Comparison of ENCODE assay signal across 22 cellular contexts in the genomic region with DNA sequence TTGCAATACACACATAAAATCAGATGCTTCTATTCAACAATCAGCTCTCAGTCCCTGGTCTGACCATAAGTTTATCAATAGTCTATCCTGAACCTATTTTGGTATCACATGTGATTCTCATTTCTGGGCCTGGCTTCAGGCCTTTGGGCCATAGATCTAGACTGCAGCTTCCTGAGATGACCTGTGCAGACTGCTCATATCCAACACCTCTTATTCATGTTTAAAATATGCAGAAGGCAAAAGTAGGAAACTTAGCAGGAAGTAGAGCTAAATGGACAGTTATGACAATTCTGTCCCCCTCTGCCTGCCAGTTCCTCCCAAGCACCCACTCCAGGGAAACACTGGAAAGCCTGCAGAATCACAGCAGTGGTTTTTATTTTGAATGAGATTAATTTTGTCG. TPM values are rescaled to one million over a fixed set of nuclear protein-coding genes. Genes with fewer than 3 reads are reported as not detected.
A peak's percentile ranks its signal among the peaks of the same experiment; 100 is the strongest.
DNase-seq lines count a peak whose midpoint lies in the region; ATAC-seq and TF ChIP-seq lines count a peak whose summit lies in the region.
"Had no signal": no experiment of that assay in that cellular context is flagged by ENCODE, and none has a peak within 500 bp of the region (broad histone marks: within the 10 kb centered on the region; RNA-seq: fewer than 3 reads in every experiment).

No MANE protein-coding gene starts in this region.

- CTCF ChIA-PET in PC-3 (lab: Charles Lee): no interaction called here

- no TSS peak for BruUV-seq in PC-3 (replicated peaks; lab: Mats Ljungman, UMichigan)

- POLR2A ChIA-PET in PC-3 (lab: Charles Lee; ENCODE audit: unreplicated experiment): no interaction called here

- no peaks in the 10 kb centered on the region for H3K36me3 Mint-ChIP-seq in progenitor cell of endocrine pancreas (ENCODE audit: insufficient read depth)

- H3K36me3 ChIP-seq in GM23248 (ENCODE audit: low read depth) (no peaks in the 10 kb centered on the region), PC-3 (ENCODE audit: low read depth, low read length) (no peaks in the 10 kb centered on the region), vagina (no peaks in the 10 kb centered on the region)
- H3K36me3 ChIP-seq: BLaER1 had no signal

- 0 out of 2 replicates have a peak overlapping the region, but pooled peaks have one; percentile 3 for H2AFZ ChIP-seq in GM23248
- H2AFZ ChIP-seq in PC-3 (ENCODE audit: low read length): no peak overlapping the region

- no peaks in the 10 kb centered on the region for H3K4me1 Mint-ChIP-seq in progenitor cell of endocrine pancreas (ENCODE audit: low read depth)

- ATAC-seq in PC-3 (peak; percentile 71), GM19397 (IDR thresholded peaks at IDR 0.05; ENCODE audit: unreplicated experiment) (no peak), GM21526 (IDR thresholded peaks at IDR 0.05; ENCODE audit: low FRiP score, unreplicated experiment) (no peak)
- ATAC-seq: HepG2 had no signal

- H3K4me3 Mint-ChIP-seq in progenitor cell of endocrine pancreas (ENCODE audit: low read depth): no peak overlapping the region
- H3K4me3 Mint-ChIP-seq: nephron progenitor cell had no signal

- intact Hi-C loops in PC-3 (cut with micrococcal nuclease): no loop called here
- intact Hi-C loops in vagina (cut with DNase I): no loop called here

- H3K4me1 ChIP-seq in GM23248 (ENCODE audit: insufficient read depth): peaks cover 8% of the 10 kb centered on the region
- H3K4me1 ChIP-seq in PC-3 (ENCODE audit: insufficient read depth, low read length): peaks cover 16% of the 10 kb centered on the region
- H3K4me1 ChIP-seq in vagina: no peaks in the 10 kb centered on the region
- H3K4me1 ChIP-seq: BLaER1 had no signal

- H3K9me3 ChIP-seq in GM23248 (ENCODE audit: low read depth) (no peaks in the 10 kb centered on the region), PC-3 (ENCODE audit: low read length) (no peaks in the 10 kb centered on the region), vagina (no peaks in the 10 kb centered on the region)
- H3K9me3 ChIP-seq: BLaER1 had no signal

- no peak for TF ChIP-seq POLR2A in vagina (IDR thresholded peaks at IDR 0.05)

- H3K4me3 ChIP-seq in GM23248: no peak overlapping the region
- no peak overlapping the region for H3K4me3 ChIP-seq in PC-3 (ENCODE audit: low read length)
- no peak overlapping the region for H3K4me3 ChIP-seq in epithelial cell of esophagus (ENCODE audit: low read length)
- H3K4me3 ChIP-seq in vagina: no peak overlapping the region
- H3K4me3 ChIP-seq: BLaER1, smooth muscle cell had no signal

- H3K27me3 ChIP-seq in GM23248 (replicated peaks; ENCODE audit: insufficient read depth): no peaks in the 10 kb centered on the region
- no peaks in the 10 kb centered on the region for H3K27me3 ChIP-seq in PC-3 (ENCODE audit: low read length)
- H3K27me3 ChIP-seq in vagina: no peaks in the 10 kb centered on the region
- H3K27me3 ChIP-seq: BLaER1 had no signal

- H3K27ac ChIP-seq in GM23248: no peak overlapping the region
- no peak overlapping the region for H3K27ac ChIP-seq in PC-3 (ENCODE audit: low read length)
- H3K27ac ChIP-seq in vagina: no peak overlapping the region
- H3K27ac ChIP-seq: BLaER1 had no signal

- peaks cover 3% of the 10 kb centered on the region for H3K27me3 Mint-ChIP-seq in progenitor cell of endocrine pancreas

- H3K9me2 ChIP-seq in GM23248 (ENCODE audit: insufficient read depth): no peaks in the 10 kb centered on the region
- no peaks in the 10 kb centered on the region for H3K9me2 ChIP-seq in PC-3 (replicated peaks; ENCODE audit: low read length)

- H3K4me2 ChIP-seq in GM23248 (ENCODE audit: unreplicated experiment) (no peak overlapping the region), PC-3 (ENCODE audit: low read length) (peak overlapping the region; percentile 87; the same call in 1 of the 2 replicates)
- H3K4me2 ChIP-seq: BLaER1, smooth muscle cell had no signal

- H4K20me1 ChIP-seq in GM23248 (ENCODE audit: insufficient read depth): no peaks in the 10 kb centered on the region
- no peaks in the 10 kb centered on the region for H4K20me1 ChIP-seq in PC-3 (ENCODE audit: low read length)
- H4K20me1 ChIP-seq: BLaER1 had no signal

- peak; percentile 63 for DNase-seq in GM23248
- peak; percentile 65 for DNase-seq in PC-3
- peak; percentile 67 for DNase-seq in epithelial cell of esophagus (ENCODE audit: low read depth)
- DNase-seq in progenitor cell of endocrine pancreas (ENCODE audit: low spot score, unreplicated experiment): no peak
- DNase-seq in vagina (ENCODE audit: extremely low spot score in 2 of 2): no peak
- DNase-seq: activated CD4-positive, CD25-positive, alpha-beta regulatory T cell; central memory CD4-positive, alpha-beta T cell; effector CD8-positive, alpha-beta T cell; GF-D8; hypothalamus; midbrain; NCI-H2029 treated with DMSO at 0.1 percent for 48 hours; NCI-H510A; nephron progenitor cell; SHP77 treated with DMSO at 0.1 percent for 48 hours; substantia nigra; T-helper 2 cell had no signal

- in situ Hi-C loops in GM23248 (cut with MboI): no loop called here

- H3K79me2 ChIP-seq in GM23248 (ENCODE audit: insufficient read depth) (no peaks in the 10 kb centered on the region), PC-3 (ENCODE audit: low read length) (no peaks in the 10 kb centered on the region)

- WGBS in GM23248 (ENCODE audit: low coverage in 1 of 2, low lambda C conversion rate in 2 of 2, missing lambda C conversion rate in 2 of 2), 2 experiments: 93 to 100% methylated on average over 1 of the region's 1 CpG

- TF ChIP-seq CTCF in PC-3 (conservative IDR thresholded peaks at IDR 0.05; ENCODE audit: low read depth, low read length) (no peak), epithelial cell of esophagus (IDR thresholded peaks at IDR 0.05; ENCODE audit: insufficient read depth, low read depth, low read length, missing control alignments) (no peak), progenitor cell of endocrine pancreas (IDR thresholded peaks at IDR 0.05; ENCODE audit: unreplicated experiment) (no peak), vagina (IDR thresholded peaks at IDR 0.05) (no peak)

- H3F3A ChIP-seq in GM23248 (ENCODE audit: insufficient read depth) (peaks cover 7% of the 10 kb centered on the region; the same call in 1 of the 2 replicates), PC-3 (ENCODE audit: low read length, unreplicated experiment) (no peaks in the 10 kb centered on the region)

- H3K9ac ChIP-seq in GM23248 (no peak overlapping the region), PC-3 (ENCODE audit: low read length) (no peak overlapping the region)
- H3K9ac ChIP-seq: BLaER1 had no signal

- H3K9me3 Mint-ChIP-seq in progenitor cell of endocrine pancreas (ENCODE audit: low read depth): peaks cover 13% of the 10 kb centered on the region

- H3K27ac Mint-ChIP-seq in progenitor cell of endocrine pancreas: peak overlapping the region; percentile 80
- H3K27ac Mint-ChIP-seq: nephron progenitor cell had no signal

RNA-seq across cellular contexts. Expression of gene C7orf25, which starts 53.3 kb away (rescaled TPM):
- total RNA-seq in GM23248 (2014; rRNA removed; shearing (Covaris generic)): 11.1 and 19.3 TPM in 2 replicates
- 4.2 and 6.3 TPM in 2 replicates for polyA plus RNA-seq in GM23248 (2016; fragmentation: Nextera tagmentation; extraction: Ambion mirVana)
- 2.5 and 3.2 TPM in 2 replicates for total RNA-seq in PC-3 (2014; rRNA removed)
- 3.2 and 6.5 TPM in 2 replicates for total RNA-seq in progenitor cell of endocrine pancreas
- total RNA-seq in vagina: 5.4 TPM

Comparison
In these comparisons a context has a peak if more than half of its experiments do, and no peak if none do; other contexts are left out.
1. DNase-seq: peak in GM23248 (single experiment), PC-3 (single experiment) and epithelial cell of esophagus (single experiment); none in progenitor cell of endocrine pancreas (single experiment) and vagina (0 of 2).